In genomic region chr9:2559212-2560152, GRCh38 we compare ENCODE assay signal across 8 cellular contexts.
DNase-seq lines count a peak whose midpoint lies in the region; ATAC-seq, FAIRE-seq and TF ChIP-seq lines count a peak whose summit lies in the region.

No MANE protein-coding gene starts in this region.

- H3K4me3 ChIP-seq in BE2C (ENCODE audit: low read depth, low read length) (no peak overlapping the region), fibroblast of the aortic adventitia (ENCODE audit: low read depth, low read length) (no peak overlapping the region), pancreas (no peak overlapping the region)

- TF ChIP-seq CTCF in BE2C (IDR thresholded peaks at IDR 0.05; ENCODE audit: low read depth, low read length) (no peak), fibroblast of the aortic adventitia (IDR thresholded peaks at IDR 0.05; ENCODE audit: insufficient read depth, low read length) (no peak), pancreas (IDR thresholded peaks at IDR 0.05) (no peak)

- H3K27ac ChIP-seq in pancreas = peak overlapping the region in 3 of 4 donors; percentile 45 to 58 (median 45)

- WGBS in pancreas, 2 donors = 19 to 35% methylated on average over 5 of the region's 5 CpGs

- intact Hi-C loops in pancreas (cut with DNase I) = no loop called here

- H3K9me3 ChIP-seq in BE2C = no peaks in the 10 kb centered on the region; the same call in 1 of the 2 replicates
- H3K9me3 ChIP-seq in pancreas = no peaks in the 10 kb centered on the region

- H3K36me3 ChIP-seq in BE2C (no peaks in the 10 kb centered on the region), pancreas (no peaks in the 10 kb centered on the region)

- peak; percentile 98 to 99 (median 98) for ATAC-seq in pancreas
- ATAC-seq in HG03039 (IDR thresholded peaks at IDR 0.05; ENCODE audit: unreplicated experiment) = no peak
- ATAC-seq in HG03469 (IDR thresholded peaks at IDR 0.05; ENCODE audit: unreplicated experiment) = no peak

- DNase-seq in BE2C = peak; percentile 68
- DNase-seq in RCC 7860 (ENCODE audit: low spot score) = peak; percentile 77
- peak; percentile 99 for DNase-seq in fibroblast of the aortic adventitia (ENCODE audit: low read depth)
- peak; percentile 69 to 87 (median 81) for DNase-seq in pancreas
- no peak for DNase-seq in activated gamma-delta T cell (lab: John Stamatoyannopoulos, UW)
- DNase-seq in stimulated activated CD4-positive, alpha-beta T cell treated with anti-CD3 and anti-CD28 coated beads, Interleukin-4, amount 100 ng/mL, for 24 hours = no peak

- FAIRE-seq in RCC 7860 (lab: Jason Lieb, UNC) (peak; percentile 80), pancreas (lab: Jason Lieb, UNC) (no peak)

- peaks cover 8% of the 10 kb centered on the region for H3K4me1 ChIP-seq in BE2C
- H3K4me1 ChIP-seq in pancreas = peaks cover 17 to 19% (median 18%) of the 10 kb centered on the region in 3 donors

- no peaks in the 10 kb centered on the region for H3K27me3 ChIP-seq in BE2C
- no peaks in the 10 kb centered on the region for H3K27me3 ChIP-seq in pancreas

Comparison
In these comparisons a context has a peak if more than half of its experiments do, and no peak if none do; other contexts are left out.
1. DNase-seq: peak in BE2C (single experiment), RCC 7860 (single experiment), fibroblast of the aortic adventitia (single experiment) and pancreas (6 of 6); none in activated gamma-delta T cell (single experiment) and stimulated activated CD4-positive, alpha-beta T cell treated with anti-CD3 and anti-CD28 coated beads, Interleukin-4, amount 100 ng/mL, for 24 hours (single experiment).
2. ATAC-seq: peak in pancreas (4 of 4); none in HG03039 (single experiment) and HG03469 (single experiment).